ENCODE assay signal across 1 cellular context in the genomic region with DNA sequence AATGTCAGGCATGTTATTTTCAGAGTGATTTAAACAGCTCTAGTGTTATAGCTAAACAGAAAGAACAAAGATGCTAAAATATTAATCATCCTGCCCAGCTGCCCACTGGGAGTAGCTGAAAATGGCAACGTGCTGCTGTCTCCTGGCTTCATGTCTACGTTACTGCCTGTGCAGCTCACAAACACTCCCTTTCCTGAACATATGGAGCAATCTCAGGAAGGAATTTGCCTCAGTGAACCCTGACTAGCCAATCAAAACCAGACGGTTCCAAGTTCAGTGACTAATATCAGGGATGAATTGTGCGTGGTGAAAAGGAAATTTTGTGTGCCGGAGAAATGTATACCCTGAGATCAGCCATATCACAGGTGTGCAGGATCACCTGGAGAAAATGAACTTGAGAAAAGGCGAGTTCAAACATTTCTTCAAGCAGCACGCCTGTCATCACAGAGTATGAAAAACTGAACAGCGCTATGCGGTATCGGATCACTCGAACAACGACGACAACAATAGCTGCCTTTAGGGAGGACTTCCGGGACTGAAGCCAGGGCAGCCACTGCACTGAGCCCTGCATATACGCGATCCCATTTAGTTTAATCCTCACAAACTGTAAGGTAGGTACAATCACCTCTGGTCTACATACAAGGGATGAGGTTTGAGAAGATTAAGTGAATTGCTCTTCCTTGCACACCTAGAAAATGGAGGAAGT.
TF ChIP-seq lines count a peak whose summit lies in the region.

No MANE protein-coding gene starts in this region.

TF ChIP-seq in GM23338, 12 proteins besides CTCF, POLR2A, EP300 and RAD21 (continued from another document):
- TF ChIP-seq, protein P1, sequence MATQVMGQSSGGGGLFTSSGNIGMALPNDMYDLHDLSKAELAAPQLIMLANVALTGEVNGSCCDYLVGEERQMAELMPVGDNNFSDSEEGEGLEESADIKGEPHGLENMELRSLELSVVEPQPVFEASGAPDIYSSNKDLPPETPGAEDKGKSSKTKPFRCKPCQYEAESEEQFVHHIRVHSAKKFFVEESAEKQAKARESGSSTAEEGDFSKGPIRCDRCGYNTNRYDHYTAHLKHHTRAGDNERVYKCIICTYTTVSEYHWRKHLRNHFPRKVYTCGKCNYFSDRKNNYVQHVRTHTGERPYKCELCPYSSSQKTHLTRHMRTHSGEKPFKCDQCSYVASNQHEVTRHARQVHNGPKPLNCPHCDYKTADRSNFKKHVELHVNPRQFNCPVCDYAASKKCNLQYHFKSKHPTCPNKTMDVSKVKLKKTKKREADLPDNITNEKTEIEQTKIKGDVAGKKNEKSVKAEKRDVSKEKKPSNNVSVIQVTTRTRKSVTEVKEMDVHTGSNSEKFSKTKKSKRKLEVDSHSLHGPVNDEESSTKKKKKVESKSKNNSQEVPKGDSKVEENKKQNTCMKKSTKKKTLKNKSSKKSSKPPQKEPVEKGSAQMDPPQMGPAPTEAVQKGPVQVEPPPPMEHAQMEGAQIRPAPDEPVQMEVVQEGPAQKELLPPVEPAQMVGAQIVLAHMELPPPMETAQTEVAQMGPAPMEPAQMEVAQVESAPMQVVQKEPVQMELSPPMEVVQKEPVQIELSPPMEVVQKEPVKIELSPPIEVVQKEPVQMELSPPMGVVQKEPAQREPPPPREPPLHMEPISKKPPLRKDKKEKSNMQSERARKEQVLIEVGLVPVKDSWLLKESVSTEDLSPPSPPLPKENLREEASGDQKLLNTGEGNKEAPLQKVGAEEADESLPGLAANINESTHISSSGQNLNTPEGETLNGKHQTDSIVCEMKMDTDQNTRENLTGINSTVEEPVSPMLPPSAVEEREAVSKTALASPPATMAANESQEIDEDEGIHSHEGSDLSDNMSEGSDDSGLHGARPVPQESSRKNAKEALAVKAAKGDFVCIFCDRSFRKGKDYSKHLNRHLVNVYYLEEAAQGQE (IDR thresholded peaks at IDR 0.05; ENCODE audit: unreplicated experiment) = no peak
- TF ChIP-seq ZNF331 (CRISPR knock-in tag; IDR thresholded peaks at IDR 0.05; ENCODE audit: low read depth) = no peak
- TF ChIP-seq, protein P2, sequence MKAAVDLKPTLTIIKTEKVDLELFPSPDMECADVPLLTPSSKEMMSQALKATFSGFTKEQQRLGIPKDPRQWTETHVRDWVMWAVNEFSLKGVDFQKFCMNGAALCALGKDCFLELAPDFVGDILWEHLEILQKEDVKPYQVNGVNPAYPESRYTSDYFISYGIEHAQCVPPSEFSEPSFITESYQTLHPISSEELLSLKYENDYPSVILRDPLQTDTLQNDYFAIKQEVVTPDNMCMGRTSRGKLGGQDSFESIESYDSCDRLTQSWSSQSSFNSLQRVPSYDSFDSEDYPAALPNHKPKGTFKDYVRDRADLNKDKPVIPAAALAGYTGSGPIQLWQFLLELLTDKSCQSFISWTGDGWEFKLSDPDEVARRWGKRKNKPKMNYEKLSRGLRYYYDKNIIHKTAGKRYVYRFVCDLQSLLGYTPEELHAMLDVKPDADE (IDR thresholded peaks at IDR 0.05) = no peak
TF ChIP-seq in GM23338: peak in this region for 0.
